In genomic region chr22:39176067-39176621, GRCh38 we compare ENCODE assay signal across 8 cellular contexts. TPM values are rescaled to one million over a fixed set of nuclear protein-coding genes. Genes with fewer than 3 reads are reported as not detected.
A peak's percentile ranks its signal among the peaks of the same experiment; 100 is the strongest.
DNase-seq lines count a peak whose midpoint lies in the region; ATAC-seq lines count a peak whose summit lies in the region.

No MANE protein-coding gene starts in this region.

- H3K4me1 ChIP-seq in mucosa of stomach (ENCODE audit: control insufficient read depth, insufficient read depth, low read length), result peaks cover 34% of the 10 kb centered on the region

- H3K27ac Mint-ChIP-seq in activated CD8-positive, alpha-beta memory T cell treated with anti-CD3 and anti-CD28 coated beads, Interleukin-2, amount 10 ng/mL, durations not matched to agents 7 days and 5 days, result no peak overlapping the region

- H3K4me3 Mint-ChIP-seq in activated CD8-positive, alpha-beta memory T cell treated with anti-CD3 and anti-CD28 coated beads, Interleukin-2, amount 10 ng/mL, durations not matched to agents 7 days and 5 days, result no peak overlapping the region

- H3K27me3 Mint-ChIP-seq in activated CD8-positive, alpha-beta memory T cell treated with anti-CD3 and anti-CD28 coated beads, Interleukin-2, amount 10 ng/mL, durations not matched to agents 7 days and 5 days, result peaks cover 15% of the 10 kb centered on the region

- DNase-seq in A172 (ENCODE audit: low spot score) (peak; percentile 82), NCI-H460 (ENCODE audit: extremely low read depth, low read depth) (peak; percentile 11), UCSD-AML1 (lab: John Stamatoyannopoulos, UW; ENCODE audit: unreplicated experiment) (no peak), NCI-H1417 (lab: John Stamatoyannopoulos, UW) (no peak)
- DNase-seq in activated CD8-positive, alpha-beta memory T cell treated with anti-CD3 and anti-CD28 coated beads, Interleukin-2, amount 10 ng/mL, durations not matched to agents 7 days and 5 days, result no peak

- H3K9me3 ChIP-seq in mucosa of stomach (ENCODE audit: control insufficient read depth, low read length), result no peaks in the 10 kb centered on the region

- peak overlapping the region; percentile 0 for H3K9ac ChIP-seq in mucosa of stomach (ENCODE audit: low read length)

- H3K4me1 Mint-ChIP-seq in activated CD8-positive, alpha-beta memory T cell treated with anti-CD3 and anti-CD28 coated beads, Interleukin-2, amount 10 ng/mL, durations not matched to agents 7 days and 5 days, result peaks cover 43% of the 10 kb centered on the region

- peaks cover 9% of the 10 kb centered on the region for H3K27me3 ChIP-seq in mucosa of stomach (ENCODE audit: control insufficient read depth, insufficient read depth, low read length)

- ATAC-seq in esophagus mucosa (peak; percentile 2), HG03280 (IDR thresholded peaks at IDR 0.05; ENCODE audit: unreplicated experiment) (no peak)
- no peak for ATAC-seq in activated CD8-positive, alpha-beta memory T cell treated with anti-CD3 and anti-CD28 coated beads, Interleukin-2, amount 10 ng/mL, durations not matched to agents 7 days and 5 days

- H3K9me3 Mint-ChIP-seq in activated CD8-positive, alpha-beta memory T cell treated with anti-CD3 and anti-CD28 coated beads, Interleukin-2, amount 10 ng/mL, durations not matched to agents 7 days and 5 days (ENCODE audit: low read depth), result no peaks in the 10 kb centered on the region

- no peaks in the 10 kb centered on the region for H3K36me3 Mint-ChIP-seq in activated CD8-positive, alpha-beta memory T cell treated with anti-CD3 and anti-CD28 coated beads, Interleukin-2, amount 10 ng/mL, durations not matched to agents 7 days and 5 days

- CTCF ChIA-PET in activated CD8-positive, alpha-beta memory T cell treated with anti-CD3 and anti-CD28 coated beads, Interleukin-2, amount 10 ng/mL, durations not matched to agents 7 days and 5 days (lab: Charles Lee), result interaction anchor here (0.9 to 9.4 kb wide), 4 partner anchors 130 to 352 kb away, joined by 3 to 254 read pairs (median 4); partner anchors contain the start of gene RPL3

- H3K36me3 ChIP-seq in mucosa of stomach (ENCODE audit: control insufficient read depth, insufficient read depth, low read length), result no peaks in the 10 kb centered on the region

- H3K4me3 ChIP-seq in mucosa of stomach (ENCODE audit: low read length), result no peak overlapping the region

RNA-seq across cellular contexts. Expression of gene CBX7, which starts 23.7 kb away (rescaled TPM):
- 0.74 and 3.3 TPM in 2 replicates for total RNA-seq in A172 (2014; rRNA removed; shearing (Covaris generic))
- 0.45 and 0.78 TPM in 2 replicates for total RNA-seq in NCI-H460 (2014; rRNA removed; shearing (Covaris generic))
- 1.6 and 6.5 TPM in 2 replicates for polyA plus RNA-seq in NCI-H460 (2014; cell fraction: nucleus; rRNA removed)
- total RNA-seq in esophagus mucosa, result 4.5 TPM
- 10 to 100 TPM; 12.7 to 13.5 TPM for total RNA-seq in activated CD8-positive, alpha-beta memory T cell treated with anti-CD3 and anti-CD28 coated beads, Interleukin-2, amount 10 ng/mL, durations not matched to agents 7 days and 5 days

Comparison
In these comparisons a context has a peak if more than half of its experiments do, and no peak if none do; other contexts are left out.
1. DNase-seq: peak in A172 (single experiment) and NCI-H460 (single experiment); none in UCSD-AML1 (single experiment), activated CD8-positive, alpha-beta memory T cell treated with anti-CD3 and anti-CD28 coated beads, Interleukin-2, amount 10 ng/mL, durations not matched to agents 7 days and 5 days (single experiment) and NCI-H1417 (0 of 3).